15 cellular contexts compared by ENCODE assay signal in the genomic region with DNA sequence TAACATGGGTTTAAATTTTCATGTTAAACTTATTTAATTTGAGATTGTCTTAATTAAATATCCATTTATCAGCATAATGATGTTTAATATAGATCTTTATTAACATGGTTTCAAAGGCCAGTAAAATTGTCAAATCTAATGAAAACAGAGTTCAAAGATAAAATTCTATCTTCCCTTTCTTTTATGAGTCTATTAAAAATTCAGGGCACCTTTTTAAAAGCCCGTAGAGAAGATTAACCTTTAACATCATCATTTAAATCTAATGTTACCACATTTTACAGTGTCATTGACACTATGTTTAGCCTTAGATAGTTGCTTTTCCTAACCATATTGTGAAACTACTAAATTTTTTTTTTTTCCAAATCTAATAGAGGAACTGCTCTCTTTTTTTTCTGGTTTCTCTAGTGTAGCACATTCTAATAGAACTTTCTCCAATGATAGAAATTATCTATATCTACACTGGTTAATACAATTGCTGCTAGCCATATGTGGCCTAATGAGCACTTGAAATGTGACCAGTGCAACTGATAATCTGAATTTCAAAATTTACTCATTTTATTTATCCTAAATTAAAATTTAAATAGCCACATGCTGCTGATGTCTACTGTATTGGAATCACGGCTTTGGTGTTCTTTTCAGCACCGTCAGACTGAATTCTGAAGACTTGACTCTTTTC.
DNase-seq lines count a peak whose midpoint lies in the region; ATAC-seq, FAIRE-seq and TF ChIP-seq lines count a peak whose summit lies in the region.
"Had no signal": no experiment of that assay in that cellular context is flagged by ENCODE, and none has a peak within 500 bp of the region (broad histone marks: within the 10 kb centered on the region; RNA-seq: fewer than 3 reads in every experiment).

No MANE protein-coding gene starts in this region.

- H3K9me3 ChIP-seq in right lobe of liver (no peaks in the 10 kb centered on the region), HepG2 (ENCODE audit: low read length) (no peaks in the 10 kb centered on the region), PC-3 (ENCODE audit: low read length) (no peaks in the 10 kb centered on the region)

- no peak overlapping the region for H3K9ac ChIP-seq in HepG2 (ENCODE audit: insufficient read depth, low read depth, low read length)
- H3K9ac ChIP-seq in PC-3 (ENCODE audit: low read length): no peak overlapping the region

- H4K20me1 ChIP-seq in HepG2 (ENCODE audit: insufficient read depth, low read length): peaks cover 7% of the 10 kb centered on the region; the same call in 1 of the 2 replicates
- no peaks in the 10 kb centered on the region for H4K20me1 ChIP-seq in GM23338 (replicated peaks; ENCODE audit: insufficient read depth)
- no peaks in the 10 kb centered on the region for H4K20me1 ChIP-seq in PC-3 (ENCODE audit: low read length)

- peaks cover 0 to 32% (median 3%) of the 10 kb centered on the region in 4 donors for H3K4me1 ChIP-seq in right lobe of liver
- H3K4me1 ChIP-seq in HepG2 (ENCODE audit: insufficient read depth, low read length): peaks cover 29% of the 10 kb centered on the region
- H3K4me1 ChIP-seq in GM23338 (ENCODE audit: insufficient read depth): 0 out of 2 replicates have a peak, but pooled peaks cover 3% of the 10 kb centered on the region
- H3K4me1 ChIP-seq in PC-3 (ENCODE audit: insufficient read depth, low read length): peaks cover 13% of the 10 kb centered on the region

- no peak for TF ChIP-seq RAD21 in HepG2 (CRISPR knock-in tag; IDR thresholded peaks at IDR 0.05)

- no peaks in the 10 kb centered on the region for H3K27me3 Mint-ChIP-seq in GM23338 (ENCODE audit: insufficient read depth, low read depth, poor library complexity)
- no peaks in the 10 kb centered on the region for H3K27me3 Mint-ChIP-seq in activated naive CD4-positive, alpha-beta T cell treated with anti-CD3 and anti-CD28 coated beads, Interleukin-2, amount 10 ng/mL, durations not matched to agents 7 days and 5 days
- H3K27me3 Mint-ChIP-seq: B cell; CD4-positive, alpha-beta memory T cell had no signal

- peak overlapping the region in 1 of 3 donors; percentile 62 for H3K27ac ChIP-seq in right lobe of liver
- no peak overlapping the region for H3K27ac ChIP-seq in HepG2 (ENCODE audit: extremely low read length, insufficient read depth, low read length)
- peak overlapping the region; percentile 69 for H3K27ac ChIP-seq in VCaP
- no peak overlapping the region for H3K27ac ChIP-seq in GM23338 (ENCODE audit: low read depth)
- no peak overlapping the region for H3K27ac ChIP-seq in PC-3 (ENCODE audit: low read length)

- no peaks in the 10 kb centered on the region for H3K27me3 ChIP-seq in right lobe of liver
- no peaks in the 10 kb centered on the region for H3K27me3 ChIP-seq in HepG2 (ENCODE audit: control insufficient read depth in 1 of 2, insufficient read depth in 2 of 2, low read length in 2 of 2)
- H3K27me3 ChIP-seq in GM23338 (ENCODE audit: insufficient read depth): no peaks in the 10 kb centered on the region
- no peaks in the 10 kb centered on the region for H3K27me3 ChIP-seq in PC-3 (ENCODE audit: low read length)

- no peaks in the 10 kb centered on the region for H3K79me2 ChIP-seq in HepG2 (ENCODE audit: insufficient read depth, low read length)
- peaks cover 28% of the 10 kb centered on the region for H3K79me2 ChIP-seq in GM23338 (replicated peaks; ENCODE audit: insufficient read depth)
- H3K79me2 ChIP-seq in PC-3 (ENCODE audit: low read length): no peaks in the 10 kb centered on the region

- no peaks in the 10 kb centered on the region; the same call in 2 of the 3 replicates for H3K4me1 Mint-ChIP-seq in GM23338
- H3K4me1 Mint-ChIP-seq in activated naive CD4-positive, alpha-beta T cell treated with anti-CD3 and anti-CD28 coated beads, Interleukin-2, amount 10 ng/mL, durations not matched to agents 7 days and 5 days: peaks cover 14% of the 10 kb centered on the region

- FAIRE-seq in HepG2 (lab: Jason Lieb, UNC): no peak
- FAIRE-seq: GM12878, GM18507, HTR-8/SVneo had no signal

- peaks cover 21% of the 10 kb centered on the region for H3K36me3 Mint-ChIP-seq in GM23338 (ENCODE audit: low read depth)
- peaks cover 29% of the 10 kb centered on the region for H3K36me3 Mint-ChIP-seq in activated naive CD4-positive, alpha-beta T cell treated with anti-CD3 and anti-CD28 coated beads, Interleukin-2, amount 10 ng/mL, durations not matched to agents 7 days and 5 days

- H2AFZ ChIP-seq in HepG2 (ENCODE audit: low read length): no peak overlapping the region
- no peak overlapping the region for H2AFZ ChIP-seq in GM23338
- no peak overlapping the region for H2AFZ ChIP-seq in PC-3 (ENCODE audit: low read length)

- H3F3A ChIP-seq in GM23338 (replicated peaks; ENCODE audit: low read depth) (no peaks in the 10 kb centered on the region), PC-3 (ENCODE audit: low read length, unreplicated experiment) (no peaks in the 10 kb centered on the region)

- H3K27ac Mint-ChIP-seq in GM23338: no peak overlapping the region
- no peak overlapping the region for H3K27ac Mint-ChIP-seq in activated naive CD4-positive, alpha-beta T cell treated with anti-CD3 and anti-CD28 coated beads, Interleukin-2, amount 10 ng/mL, durations not matched to agents 7 days and 5 days
- H3K27ac Mint-ChIP-seq: B cell; CD4-positive, alpha-beta memory T cell had no signal

- H3K36me3 ChIP-seq in right lobe of liver: no peaks in the 10 kb centered on the region
- peaks cover 7 to 8% of the 10 kb centered on the region in 2 experiments; a peak in 4 of 5 replicates for H3K36me3 ChIP-seq in HepG2 (replicated peaks in 1 of 2; ENCODE audit: control insufficient read depth in 1 of 2, insufficient read depth in 2 of 2, low read length in 2 of 2)
- H3K36me3 ChIP-seq in GM23338 (ENCODE audit: insufficient read depth): peaks cover 4% of the 10 kb centered on the region
- H3K36me3 ChIP-seq in PC-3 (ENCODE audit: low read depth, low read length): no peaks in the 10 kb centered on the region

- H3K4me2 ChIP-seq in HepG2 (ENCODE audit: low read depth, low read length): no peak overlapping the region
- no peak overlapping the region for H3K4me2 ChIP-seq in GM23338
- no peak overlapping the region for H3K4me2 ChIP-seq in PC-3 (ENCODE audit: low read length)

- TF ChIP-seq POLR2A in right lobe of liver (IDR thresholded peaks at IDR 0.05) (no peak), HepG2 (IDR thresholded peaks at IDR 0.05; ENCODE audit: insufficient read depth in 1 of 2, low read depth in 2 of 2, low read length in 2 of 2) (no peak)

- 31% methylated on average over 3 of the region's 3 CpGs for WGBS in right lobe of liver (ENCODE audit: insufficient coverage, low coverage, low lambda C conversion rate, missing lambda C conversion rate)
- WGBS in HepG2 (ENCODE audit: low lambda C conversion rate): 94% methylated on average over 3 of the region's 3 CpGs

- peak in 3 of 4 donors; percentile 11 to 58 (median 54) for ATAC-seq in right lobe of liver
- ATAC-seq in HepG2: no peak
- ATAC-seq in left lobe of liver: peak; percentile 51
- ATAC-seq in GM23338: no peak
- ATAC-seq in PC-3: no peak
- ATAC-seq: GM12878 had no signal

- TF ChIP-seq EP300 in HepG2 (IDR thresholded peaks at IDR 0.05; ENCODE audit: low read depth in 2 of 2, low read length in 2 of 2): no peak
- no peak for TF ChIP-seq EP300 in HepG2 (CRISPR knock-in tag; IDR thresholded peaks at IDR 0.05; ENCODE audit: borderline replicate concordance)

- in situ Hi-C loops in HepG2 (cut with HindIII; ENCODE audit: extremely low pct_ligation_motif_present, low pct_unique_long_range_greater_than_20kb): no loop called here

- CTCF ChIA-PET in HepG2 (lab: Yijun Ruan, JAX; ENCODE audit: low intra/inter-chr PET ratio, low total read pairs): no interaction called here
- CTCF ChIA-PET in activated naive CD4-positive, alpha-beta T cell treated with anti-CD3 and anti-CD28 coated beads, Interleukin-2, amount 10 ng/mL, durations not matched to agents 7 days and 5 days (lab: Charles Lee): no interaction called here
- CTCF ChIA-PET in PC-3 (lab: Charles Lee): no interaction called here

- no TSS peak for BruUV-seq in HepG2 (replicated peaks; lab: Mats Ljungman, UMichigan)
- no TSS peak for BruUV-seq in PC-3 (replicated peaks; lab: Mats Ljungman, UMichigan)

- H3K4me3 ChIP-seq in right lobe of liver: no peak overlapping the region
- no peak overlapping the region for H3K4me3 ChIP-seq in HepG2 (replicated peaks in 1 of 3; ENCODE audit: insufficient read depth in 1 of 3, low read depth in 2 of 3, low read length in 3 of 3)
- H3K4me3 ChIP-seq in GM23338: no peak overlapping the region
- H3K4me3 ChIP-seq in PC-3 (ENCODE audit: low read length): no peak overlapping the region
- H3K4me3 ChIP-seq: GM12878 had no signal

- no peak overlapping the region for H3K4me3 Mint-ChIP-seq in GM23338
- no peak overlapping the region for H3K4me3 Mint-ChIP-seq in activated naive CD4-positive, alpha-beta T cell treated with anti-CD3 and anti-CD28 coated beads, Interleukin-2, amount 10 ng/mL, durations not matched to agents 7 days and 5 days
- H3K4me3 Mint-ChIP-seq: B cell; CD4-positive, alpha-beta memory T cell had no signal

- H3K9me3 Mint-ChIP-seq in GM23338: peaks cover 11% of the 10 kb centered on the region; the same call in 2 of the 3 replicates
- H3K9me3 Mint-ChIP-seq in activated naive CD4-positive, alpha-beta T cell treated with anti-CD3 and anti-CD28 coated beads, Interleukin-2, amount 10 ng/mL, durations not matched to agents 7 days and 5 days: peaks cover 4% of the 10 kb centered on the region

- TF ChIP-seq CTCF in right lobe of liver (IDR thresholded peaks at IDR 0.05) (no peak), HepG2 (CRISPR knock-in tag; IDR thresholded peaks at IDR 0.05) (no peak), VCaP (conservative IDR thresholded peaks at IDR 0.05) (no peak), GM23338 (conservative IDR thresholded peaks at IDR 0.05; ENCODE audit: low read depth in 2 of 2) (no peak), PC-3 (conservative IDR thresholded peaks at IDR 0.05; ENCODE audit: low read depth, low read length) (no peak)

- intact Hi-C loops in right lobe of liver (cut with DNase I) (no loop called here), HepG2 (cut with micrococcal nuclease; ENCODE audit: unreplicated experiment) (no loop called here), PC-3 (cut with micrococcal nuclease) (loop anchor here (2.0 kb wide), 1 partner anchor 15 kb away; no protein-coding TSS in a partner anchor)

- POLR2A ChIA-PET in HepG2 (lab: Yijun Ruan, JAX): no interaction called here
- POLR2A ChIA-PET in PC-3 (lab: Charles Lee; ENCODE audit: unreplicated experiment): no interaction called here

- no peak for DNase-seq in right lobe of liver
- DNase-seq in HepG2 (ENCODE audit: low spot score): no peak
- DNase-seq in left lobe of liver (ENCODE audit: low spot score): no peak
- DNase-seq in GM23338 (ENCODE audit: low spot score): no peak
- DNase-seq in activated naive CD4-positive, alpha-beta T cell treated with anti-CD3 and anti-CD28 coated beads, Interleukin-2, amount 10 ng/mL, durations not matched to agents 7 days and 5 days: no peak
- no peak for DNase-seq in PC-3
- DNase-seq: C1 segment of cervical spinal cord; CD4-positive, alpha-beta memory T cell; DMS79; H7 had no signal

- H3K9me2 ChIP-seq in GM23338 (ENCODE audit: insufficient read depth) (no peaks in the 10 kb centered on the region), PC-3 (replicated peaks; ENCODE audit: low read length) (no peaks in the 10 kb centered on the region)

TF ChIP-seq in GM23338, 12 proteins besides CTCF, POLR2A, EP300 and RAD21:
- no peak for TF ChIP-seq POLR2AphosphoS5 (IDR thresholded peaks at IDR 0.05; ENCODE audit: low read depth)
TF ChIP-seq in GM23338: peak in this region for 0.

Comparison
In these comparisons a context has a peak if more than half of its experiments do, and no peak if none do; other contexts are left out.
1. ATAC-seq: peak in right lobe of liver (3 of 4) and left lobe of liver (single experiment); none in HepG2 (single experiment), GM23338 (single experiment) and PC-3 (single experiment).